8 cellular contexts compared by ENCODE assay signal in genomic region chr3:12999147-13000140, GRCh38.
A peak's percentile ranks its signal among the peaks of the same experiment; 100 is the strongest.
DNase-seq lines count a peak whose midpoint lies in the region; ATAC-seq and TF ChIP-seq lines count a peak whose summit lies in the region.

No MANE protein-coding gene starts in this region.

- no peaks in the 10 kb centered on the region for H3K4me1 ChIP-seq in aorta (ENCODE audit: control insufficient read depth in 1 of 2, insufficient read depth in 2 of 2, low read length in 2 of 2)

- 76 to 83% methylated on average over 14 of the region's 14 CpGs for WGBS in aorta, 2 donors

- H3K9me3 ChIP-seq in aorta (ENCODE audit: control insufficient read depth, low read length): no peaks in the 10 kb centered on the region

- peak; percentile 32 for ATAC-seq in HG02678 (IDR thresholded peaks at IDR 0.05; ENCODE audit: unreplicated experiment)
- ATAC-seq in left colon: peak; percentile 82
- ATAC-seq in aorta (ENCODE audit: low FRiP score): peak; percentile 76
- no peak for ATAC-seq in GM21447 (IDR thresholded peaks at IDR 0.05; ENCODE audit: unreplicated experiment)

- no peak overlapping the region for H3K4me3 ChIP-seq in GM06990 (replicated peaks; ENCODE audit: low read depth, low read length)
- no peak overlapping the region for H3K4me3 ChIP-seq in aorta (ENCODE audit: low read length in 2 of 2)

- H3K27ac ChIP-seq in aorta (ENCODE audit: low read depth in 1 of 2, low read length in 2 of 2): no peak overlapping the region

- peak; percentile 80 for DNase-seq in GM06990 (ENCODE audit: extremely low read depth, insufficient read length)
- DNase-seq in SIG-M5 (lab: John Stamatoyannopoulos, UW): peak; percentile 82
- DNase-seq in left colon: peak; percentile 95 to 98
- peak; percentile 88 to 96 for DNase-seq in aorta
- no peak for DNase-seq in retina
- DNase-seq in GOT3 (lab: John Stamatoyannopoulos, UW): no peak

- intact Hi-C loops in left colon (cut with DNase I, micrococcal nuclease) (no loop called here), aorta (cut with DNase I) (no loop called here)

- H3K27me3 ChIP-seq in GM06990 (replicated peaks; ENCODE audit: control insufficient read depth, insufficient read depth, low read length) (no peaks in the 10 kb centered on the region), aorta (ENCODE audit: control insufficient read depth in 1 of 2, insufficient read depth in 2 of 2, low read length in 1 of 2) (no peaks in the 10 kb centered on the region)

- no peak for TF ChIP-seq CTCF in GM06990 (IDR thresholded peaks at IDR 0.05; ENCODE audit: insufficient read depth, low read length, poor library complexity, severe bottlenecking)

- H3K36me3 ChIP-seq in GM06990 (ENCODE audit: control insufficient read depth, insufficient read depth, low read length) (peaks cover 6% of the 10 kb centered on the region), aorta (ENCODE audit: control insufficient read depth in 1 of 2, insufficient read depth in 2 of 2, low read length in 1 of 2) (no peaks in the 10 kb centered on the region)

Comparison
In these comparisons a context has a peak if more than half of its experiments do, and no peak if none do; other contexts are left out.
1. DNase-seq: peak in GM06990 (single experiment), SIG-M5 (single experiment), left colon (2 of 2) and aorta (2 of 2); none in retina (single experiment) and GOT3 (single experiment).